ENCODE assay signal across 3 cellular contexts in the genomic region with DNA sequence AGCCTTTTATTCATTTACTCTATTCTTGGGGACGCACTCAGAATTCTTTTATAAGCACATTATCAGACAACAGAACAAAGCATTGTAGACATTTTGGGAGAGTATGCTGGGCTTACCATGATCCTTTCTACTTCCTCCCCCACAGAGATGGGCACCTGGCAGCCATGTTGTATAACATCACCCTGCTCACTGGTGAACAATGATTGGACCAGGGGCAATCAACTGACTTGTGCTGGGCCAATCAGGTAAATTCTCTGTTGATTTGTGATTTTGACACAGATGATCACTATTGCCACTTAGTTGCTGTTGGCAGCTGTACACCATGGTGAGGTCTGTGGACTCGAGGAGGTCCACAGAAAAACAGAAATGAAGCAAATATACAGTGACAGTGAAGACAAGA.
A peak's percentile ranks its signal among the peaks of the same experiment; 100 is the strongest.
TF ChIP-seq lines count a peak whose summit lies in the region.

No MANE protein-coding gene starts in this region.

TF ChIP-seq in GM23338, 12 proteins besides CTCF, POLR2A, EP300 and RAD21:
- TF ChIP-seq NANOG (IDR thresholded peaks at IDR 0.05; ENCODE audit: borderline replicate concordance) = no peak
- TF ChIP-seq JUNB (IDR thresholded peaks at IDR 0.05; ENCODE audit: unreplicated experiment) = no peak
- TF ChIP-seq STAT1 (IDR thresholded peaks at IDR 0.05; ENCODE audit: unreplicated experiment) = no peak
- TF ChIP-seq ETS1 (IDR thresholded peaks at IDR 0.05) = no peak
- no peak for TF ChIP-seq EZH2 (IDR thresholded peaks at IDR 0.05; ENCODE audit: low read depth, unreplicated experiment)
- TF ChIP-seq, protein P1, sequence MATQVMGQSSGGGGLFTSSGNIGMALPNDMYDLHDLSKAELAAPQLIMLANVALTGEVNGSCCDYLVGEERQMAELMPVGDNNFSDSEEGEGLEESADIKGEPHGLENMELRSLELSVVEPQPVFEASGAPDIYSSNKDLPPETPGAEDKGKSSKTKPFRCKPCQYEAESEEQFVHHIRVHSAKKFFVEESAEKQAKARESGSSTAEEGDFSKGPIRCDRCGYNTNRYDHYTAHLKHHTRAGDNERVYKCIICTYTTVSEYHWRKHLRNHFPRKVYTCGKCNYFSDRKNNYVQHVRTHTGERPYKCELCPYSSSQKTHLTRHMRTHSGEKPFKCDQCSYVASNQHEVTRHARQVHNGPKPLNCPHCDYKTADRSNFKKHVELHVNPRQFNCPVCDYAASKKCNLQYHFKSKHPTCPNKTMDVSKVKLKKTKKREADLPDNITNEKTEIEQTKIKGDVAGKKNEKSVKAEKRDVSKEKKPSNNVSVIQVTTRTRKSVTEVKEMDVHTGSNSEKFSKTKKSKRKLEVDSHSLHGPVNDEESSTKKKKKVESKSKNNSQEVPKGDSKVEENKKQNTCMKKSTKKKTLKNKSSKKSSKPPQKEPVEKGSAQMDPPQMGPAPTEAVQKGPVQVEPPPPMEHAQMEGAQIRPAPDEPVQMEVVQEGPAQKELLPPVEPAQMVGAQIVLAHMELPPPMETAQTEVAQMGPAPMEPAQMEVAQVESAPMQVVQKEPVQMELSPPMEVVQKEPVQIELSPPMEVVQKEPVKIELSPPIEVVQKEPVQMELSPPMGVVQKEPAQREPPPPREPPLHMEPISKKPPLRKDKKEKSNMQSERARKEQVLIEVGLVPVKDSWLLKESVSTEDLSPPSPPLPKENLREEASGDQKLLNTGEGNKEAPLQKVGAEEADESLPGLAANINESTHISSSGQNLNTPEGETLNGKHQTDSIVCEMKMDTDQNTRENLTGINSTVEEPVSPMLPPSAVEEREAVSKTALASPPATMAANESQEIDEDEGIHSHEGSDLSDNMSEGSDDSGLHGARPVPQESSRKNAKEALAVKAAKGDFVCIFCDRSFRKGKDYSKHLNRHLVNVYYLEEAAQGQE (IDR thresholded peaks at IDR 0.05; ENCODE audit: unreplicated experiment) = no peak
- no peak for TF ChIP-seq ZNF331 (CRISPR knock-in tag; IDR thresholded peaks at IDR 0.05; ENCODE audit: low read depth)
- TF ChIP-seq EZH2phosphoT487 (IDR thresholded peaks at IDR 0.05; ENCODE audit: unreplicated experiment) = no peak
- no peak for TF ChIP-seq CREB1 (CRISPR knock-in tag; IDR thresholded peaks at IDR 0.05; ENCODE audit: low read depth)

TF ChIP-seq in IMR-90, 13 proteins besides CTCF, POLR2A, EP300 and RAD21:
- TF ChIP-seq MXI1 (IDR thresholded peaks at IDR 0.05; ENCODE audit: borderline replicate concordance, low read depth, low read length) (no peak), CEBPB (IDR thresholded peaks at IDR 0.05; ENCODE audit: low read depth, low read length) (no peak), CHD1 (IDR thresholded peaks at IDR 0.05; ENCODE audit: low read depth, low read length) (no peak), MAFK (IDR thresholded peaks at IDR 0.05; ENCODE audit: low read depth, low read length) (no peak)

TF ChIP-seq in GM12878, 131 proteins besides CTCF, POLR2A, EP300 and RAD21:
- TF ChIP-seq STAT1 (conservative IDR thresholded peaks at IDR 0.05) (no peak), TCF12 (IDR thresholded peaks at IDR 0.05; ENCODE audit: low read depth, low read length) (no peak), YY1 (IDR thresholded peaks at IDR 0.05; ENCODE audit: low read depth, low read length) (0 out of 2 replicates have a peak, but pooled peaks have one; percentile 17)
TF ChIP-seq in GM12878: peak in this region for 1.
